In genomic region chr1:15975358-15975804, GRCh38 we compare ENCODE assay signal across 8 cellular contexts. TPM values are rescaled to one million over a fixed set of nuclear protein-coding genes. Genes with fewer than 3 reads are reported as not detected.
A peak's percentile ranks its signal among the peaks of the same experiment; 100 is the strongest.
DNase-seq lines count a peak whose midpoint lies in the region; ATAC-seq and TF ChIP-seq lines count a peak whose summit lies in the region.

No MANE protein-coding gene starts in this region.

- DNase-seq in NCI-H510A treated with DMSO at 0.1 percent for 48 hours (lab: John Stamatoyannopoulos, UW) (peak; percentile 64), activated T-cell treated with anti-CD3 and anti-CD28 coated beads for 48 hours (ENCODE audit: low read depth) (peak; percentile 80), fibroblast of gingiva (ENCODE audit: low read depth) (peak; percentile 42)

- no peaks in the 10 kb centered on the region for H4K20me1 ChIP-seq in neural cell (ENCODE audit: insufficient read depth)

- H3K9ac ChIP-seq in neural cell (ENCODE audit: low read length) (peak overlapping the region; percentile 96), stomach smooth muscle (ENCODE audit: low read length in 2 of 2) (peak overlapping the region; percentile 68)

- peak overlapping the region; percentile 91 for H2AFZ ChIP-seq in ACC112 (ENCODE audit: low read length, unreplicated experiment)
- peak overlapping the region; percentile 92 for H2AFZ ChIP-seq in neural cell (ENCODE audit: low read depth, low read length)

- H3K36me3 ChIP-seq in ACC112 (ENCODE audit: insufficient read depth, low read length) (0 out of 2 replicates have a peak, but pooled peaks cover 13% of the 10 kb centered on the region), neural cell (ENCODE audit: insufficient read depth, low read length) (peaks cover 12% of the 10 kb centered on the region), stomach smooth muscle (ENCODE audit: control insufficient read depth in 2 of 2, insufficient read depth in 2 of 2, low read length in 2 of 2) (peaks cover 8 to 9% of the 10 kb centered on the region in 2 donors)

- H3K4me3 ChIP-seq in ACC112 (ENCODE audit: low read depth, low read length) = peak overlapping the region; percentile 85
- H3K4me3 ChIP-seq in neural cell (ENCODE audit: low read length) = peak overlapping the region; percentile 73
- peak overlapping the region; percentile 71 to 84 for H3K4me3 ChIP-seq in stomach smooth muscle (ENCODE audit: low read length in 2 of 2)

- H3K27ac ChIP-seq in ACC112 (ENCODE audit: low read depth, low read length) (peak overlapping the region; percentile 40; the same call in 1 of the 2 replicates), neural cell (ENCODE audit: low read length) (peak overlapping the region; percentile 95), stomach smooth muscle (ENCODE audit: low read length) (no peak overlapping the region)

- no peaks in the 10 kb centered on the region for H3K9me3 ChIP-seq in neural cell (ENCODE audit: low read length)
- no peaks in the 10 kb centered on the region for H3K9me3 ChIP-seq in stomach smooth muscle (ENCODE audit: control insufficient read depth in 2 of 2, low read length in 2 of 2)

- peak; percentile 48 for TF ChIP-seq RAD21 in neural cell (conservative IDR thresholded peaks at IDR 0.05)

- H3K9me2 ChIP-seq in neural cell (ENCODE audit: insufficient read depth, low read length) = no peaks in the 10 kb centered on the region

- no peaks in the 10 kb centered on the region for H3K4me1 ChIP-seq in ACC112 (ENCODE audit: control insufficient read depth, insufficient read depth, low read length, unreplicated experiment)
- peaks cover 13% of the 10 kb centered on the region for H3K4me1 ChIP-seq in stomach smooth muscle (ENCODE audit: control insufficient read depth, insufficient read depth, low read length)

- TF ChIP-seq CTCF in neural cell (IDR thresholded peaks at IDR 0.05; ENCODE audit: poor library complexity, severe bottlenecking) = peak; percentile 58

- H3K27me3 ChIP-seq in ACC112 (ENCODE audit: insufficient read depth, low read length) (no peaks in the 10 kb centered on the region), neural cell (ENCODE audit: insufficient read depth, low read depth, low read length) (no peaks in the 10 kb centered on the region), stomach smooth muscle (ENCODE audit: control insufficient read depth in 1 of 2, insufficient read depth in 2 of 2, low read length in 2 of 2) (no peaks in the 10 kb centered on the region)

- TF ChIP-seq EP300 in neural cell (conservative IDR thresholded peaks at IDR 0.05; ENCODE audit: poor library complexity, severe bottlenecking) = no peak

- TF ChIP-seq POLR2A in GM18505 (IDR thresholded peaks at IDR 0.05; ENCODE audit: borderline replicate concordance, extremely low read depth, insufficient read depth, insufficient read length) = no peak

- H3K79me2 ChIP-seq in ACC112 (ENCODE audit: control insufficient read depth, insufficient read depth, low read length, unreplicated experiment) (peaks cover 39% of the 10 kb centered on the region), neural cell (replicated peaks; ENCODE audit: insufficient read depth, low read length) (peaks cover 29% of the 10 kb centered on the region)

- ATAC-seq in GM18505 (IDR thresholded peaks at IDR 0.05; ENCODE audit: unreplicated experiment) = peak; percentile 60
- ATAC-seq in HG03045 (IDR thresholded peaks at IDR 0.05; ENCODE audit: unreplicated experiment) = peak; percentile 58

- H3F3A ChIP-seq in neural cell (ENCODE audit: insufficient read depth, low read length, poor library complexity, severe bottlenecking) = no peaks in the 10 kb centered on the region

- H3K4me2 ChIP-seq in neural cell (ENCODE audit: low read length) = peak overlapping the region; percentile 99

TF ChIP-seq in neural cell, 6 proteins besides CTCF, POLR2A, EP300 and RAD21:
- peak; percentile 45 for TF ChIP-seq MXI1 (conservative IDR thresholded peaks at IDR 0.05; ENCODE audit: poor library complexity, severe bottlenecking)
- no peak for TF ChIP-seq TAF1 (IDR thresholded peaks at IDR 0.05; ENCODE audit: low read depth)
- TF ChIP-seq SMC3 (conservative IDR thresholded peaks at IDR 0.05; ENCODE audit: poor library complexity) = peak; percentile 58

RNA-seq across cellular contexts. Expression of gene ZBTB17, which starts 0.5 kb away (rescaled TPM):
- 114 and 137 TPM in 2 replicates for polyA plus RNA-seq in neural cell
- polyA minus RNA-seq in neural cell = 65.2 and 72.1 TPM in 2 replicates

RNA-seq across cellular contexts. Expression of gene SRARP, which starts 28.7 kb away (rescaled TPM):
- not detected in 2 replicates for polyA plus RNA-seq in neural cell
- not detected in 2 replicates for polyA minus RNA-seq in neural cell

RNA-seq across cellular contexts. Expression of gene HSPB7, which starts 42.5 kb away (rescaled TPM):
- 0.10 TPM in 1 of 2 replicates, not detected in the other for polyA plus RNA-seq in neural cell
- polyA minus RNA-seq in neural cell = not detected in 2 replicates

RNA-seq across cellular contexts. Expression of gene CLCNKA, which starts 46.5 kb away (rescaled TPM):
- not detected in 2 replicates for polyA plus RNA-seq in neural cell
- not detected in 2 replicates for polyA minus RNA-seq in neural cell
